8 cellular contexts compared by ENCODE assay signal in the genomic region with DNA sequence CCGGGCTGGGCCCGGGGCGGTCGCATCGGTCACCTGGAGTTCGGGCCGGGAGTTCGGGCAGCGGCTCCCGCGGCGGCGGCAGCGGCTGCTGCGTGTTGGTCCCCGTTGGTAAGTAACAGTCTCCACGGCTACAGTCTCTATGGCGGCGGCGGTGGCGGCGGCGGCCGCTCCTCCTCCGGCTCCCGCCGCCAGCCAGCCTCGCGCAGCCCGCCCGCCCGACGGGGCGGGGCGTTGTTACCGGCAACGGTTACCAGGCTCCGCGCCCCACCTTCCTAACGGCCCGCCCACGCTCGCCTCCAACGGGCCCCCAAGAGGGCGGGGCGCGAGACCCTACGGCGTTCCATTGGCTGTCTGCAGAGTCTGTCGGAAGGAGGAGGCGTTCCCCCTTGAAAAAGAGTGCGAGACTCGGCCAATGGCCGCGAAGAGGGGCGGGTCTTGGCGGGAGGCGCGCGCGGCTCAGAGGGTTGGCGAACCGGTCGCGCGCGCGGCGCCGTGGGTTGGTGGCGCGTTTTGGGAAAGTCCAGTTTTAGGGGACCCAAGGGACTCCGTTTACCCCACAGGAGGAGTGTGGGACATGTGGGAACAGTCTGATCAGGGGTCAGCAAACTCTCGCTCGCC. TPM values are rescaled to one million over a fixed set of nuclear protein-coding genes. Genes with fewer than 3 reads are reported as not detected.
DNase-seq lines count a peak whose midpoint lies in the region; ATAC-seq lines count a peak whose summit lies in the region.

A gene (minus strand): TSS at position 141 of the 618 bp plus-strand sequence. CDS start 63,004 bp downstream, outside the sequence.

- peak within 1 kb of the TSS; percentile 79 for H3K27ac Mint-ChIP-seq in activated T-helper 1 cell treated with anti-CD3 and anti-CD28 coated beads, Interleukin-12 subunit alpha, Interleukin-12 subunit beta, Interleukin-2, Interleukin-4 antibody, amounts not matched to agents 30 ng/mL and 10 ng/mL and 1 ng/mL, durations not matched to agents 14 hours and 24 hours and 36 hours
- H3K27ac Mint-ChIP-seq in naive thymus-derived CD4-positive, alpha-beta T cell: peak within 1 kb of the TSS; percentile 71 to 92 (median 88)
- peak within 1 kb of the TSS; percentile 96 for H3K27ac Mint-ChIP-seq in stimulated activated effector memory CD8-positive, alpha-beta T cell treated with anti-CD3 and anti-CD28 coated beads, Interleukin-12 subunit alpha, Interleukin-12 subunit beta, amount 100 ng/mL, for 72 hours

- peak within 1 kb of the TSS; percentile 86 for H3K4me3 Mint-ChIP-seq in activated T-helper 1 cell treated with anti-CD3 and anti-CD28 coated beads, Interleukin-12 subunit alpha, Interleukin-12 subunit beta, Interleukin-2, Interleukin-4 antibody, amounts not matched to agents 30 ng/mL and 10 ng/mL and 1 ng/mL, durations not matched to agents 14 hours and 24 hours and 36 hours
- H3K4me3 Mint-ChIP-seq in naive thymus-derived CD4-positive, alpha-beta T cell: peak within 1 kb of the TSS; percentile 84 to 98 (median 92)
- peak within 1 kb of the TSS; percentile 97 for H3K4me3 Mint-ChIP-seq in stimulated activated effector memory CD8-positive, alpha-beta T cell treated with anti-CD3 and anti-CD28 coated beads, Interleukin-12 subunit alpha, Interleukin-12 subunit beta, amount 100 ng/mL, for 72 hours

- intact Hi-C loops in activated T-helper 1 cell treated with anti-CD3 and anti-CD28 coated beads, Interleukin-12 subunit alpha, Interleukin-12 subunit beta, Interleukin-2, Interleukin-4 antibody, amounts not matched to agents 30 ng/mL and 10 ng/mL and 1 ng/mL, durations not matched to agents 14 hours and 24 hours and 36 hours (cut with micrococcal nuclease): loop anchor here (1.0 to 5.0 kb wide), 6 partner anchors 14 to 262 kb away; a partner anchor contains a TSS
- intact Hi-C loops in naive thymus-derived CD4-positive, alpha-beta T cell (cut with micrococcal nuclease): loop anchor here (1.0 to 10.0 kb wide), 14 partner anchors 15 to 1810 kb away; a partner anchor contains a TSS

- DNase-seq in EL (peak; percentile 99), GOT3 (lab: John Stamatoyannopoulos, UW) (peak; percentile 93), LHCN-M2 (ENCODE audit: low read depth) (peak; percentile 98), RKO (ENCODE audit: low spot score) (peak; percentile 99), fibroblast of gingiva (ENCODE audit: low read depth) (peak; percentile 99)
- DNase-seq in activated T-helper 1 cell treated with anti-CD3 and anti-CD28 coated beads, Interleukin-12 subunit alpha, Interleukin-12 subunit beta, Interleukin-2, Interleukin-4 antibody, amounts not matched to agents 30 ng/mL and 10 ng/mL and 1 ng/mL, durations not matched to agents 14 hours and 24 hours and 36 hours (ENCODE audit: low spot score): peak; percentile 99
- DNase-seq in naive thymus-derived CD4-positive, alpha-beta T cell: peak; percentile 97 to 100 (median 99)
- DNase-seq in stimulated activated effector memory CD8-positive, alpha-beta T cell treated with anti-CD3 and anti-CD28 coated beads, Interleukin-12 subunit alpha, Interleukin-12 subunit beta, amount 100 ng/mL, for 72 hours (ENCODE audit: low spot score in 2 of 2): peak; percentile 96 to 99

- CTCF ChIA-PET in naive thymus-derived CD4-positive, alpha-beta T cell (lab: Charles Lee): interaction anchor here (1.1 kb wide), 1 partner anchor 62 kb away, joined by 3 read pairs; no protein-coding TSS in a partner anchor

- peaks cover 0 to 4% of the 10 kb centered on the region in 2 donors for H3K27me3 ChIP-seq in naive thymus-derived CD4-positive, alpha-beta T cell (ENCODE audit: control insufficient read depth in 2 of 2, insufficient read depth in 2 of 2, low read length in 2 of 2)

- no peaks in the 10 kb centered on the region for H3K9me3 Mint-ChIP-seq in activated T-helper 1 cell treated with anti-CD3 and anti-CD28 coated beads, Interleukin-12 subunit alpha, Interleukin-12 subunit beta, Interleukin-2, Interleukin-4 antibody, amounts not matched to agents 30 ng/mL and 10 ng/mL and 1 ng/mL, durations not matched to agents 14 hours and 24 hours and 36 hours
- H3K9me3 Mint-ChIP-seq in naive thymus-derived CD4-positive, alpha-beta T cell: peaks cover 0 to 2% (median 0%) of the 10 kb centered on the region in 11 donors
- no peaks in the 10 kb centered on the region for H3K9me3 Mint-ChIP-seq in stimulated activated effector memory CD8-positive, alpha-beta T cell treated with anti-CD3 and anti-CD28 coated beads, Interleukin-12 subunit alpha, Interleukin-12 subunit beta, amount 100 ng/mL, for 72 hours

- ATAC-seq in naive thymus-derived CD4-positive, alpha-beta T cell: peak; percentile 99
- peak; percentile 96 for ATAC-seq in stimulated activated effector memory CD8-positive, alpha-beta T cell treated with anti-CD3 and anti-CD28 coated beads, Interleukin-12 subunit alpha, Interleukin-12 subunit beta, amount 100 ng/mL, for 72 hours

- POLR2A ChIA-PET in naive thymus-derived CD4-positive, alpha-beta T cell (lab: Charles Lee): interaction anchor here (0.7 to 2.4 kb wide), 2 partner anchors 10 to 222 kb away, joined by 3 to 12 read pairs; no protein-coding TSS in a partner anchor

- peak within 1 kb of the TSS; percentile 60 for H3K4me3 ChIP-seq in naive thymus-derived CD4-positive, alpha-beta T cell (ENCODE audit: low read length)

- H3K27ac ChIP-seq in naive thymus-derived CD4-positive, alpha-beta T cell (ENCODE audit: low read depth, low read length): peak within 1 kb of the TSS; percentile 64

- no peaks in the 10 kb centered on the region for H3K9me3 ChIP-seq in naive thymus-derived CD4-positive, alpha-beta T cell (ENCODE audit: control insufficient read depth in 2 of 3, low read length in 3 of 3)

- H3K4me1 ChIP-seq in naive thymus-derived CD4-positive, alpha-beta T cell (ENCODE audit: control insufficient read depth in 2 of 2, insufficient read depth in 2 of 2, low read length in 2 of 2): peaks cover 8 to 10% of the 10 kb centered on the region in 2 donors

- H3K4me1 Mint-ChIP-seq in activated T-helper 1 cell treated with anti-CD3 and anti-CD28 coated beads, Interleukin-12 subunit alpha, Interleukin-12 subunit beta, Interleukin-2, Interleukin-4 antibody, amounts not matched to agents 30 ng/mL and 10 ng/mL and 1 ng/mL, durations not matched to agents 14 hours and 24 hours and 36 hours (ENCODE audit: low read depth): peaks cover 27% of the 10 kb centered on the region
- peaks cover 21 to 27% (median 25%) of the 10 kb centered on the region in 7 donors for H3K4me1 Mint-ChIP-seq in naive thymus-derived CD4-positive, alpha-beta T cell
- peaks cover 20% of the 10 kb centered on the region for H3K4me1 Mint-ChIP-seq in stimulated activated effector memory CD8-positive, alpha-beta T cell treated with anti-CD3 and anti-CD28 coated beads, Interleukin-12 subunit alpha, Interleukin-12 subunit beta, amount 100 ng/mL, for 72 hours

- no peaks in the 10 kb centered on the region for H3K36me3 ChIP-seq in naive thymus-derived CD4-positive, alpha-beta T cell (ENCODE audit: control insufficient read depth in 2 of 3, insufficient read depth in 3 of 3, low read length in 3 of 3)

- H3K36me3 Mint-ChIP-seq in activated T-helper 1 cell treated with anti-CD3 and anti-CD28 coated beads, Interleukin-12 subunit alpha, Interleukin-12 subunit beta, Interleukin-2, Interleukin-4 antibody, amounts not matched to agents 30 ng/mL and 10 ng/mL and 1 ng/mL, durations not matched to agents 14 hours and 24 hours and 36 hours (ENCODE audit: low read depth): no peaks in the 10 kb centered on the region
- no peaks in the 10 kb centered on the region for H3K36me3 Mint-ChIP-seq in naive thymus-derived CD4-positive, alpha-beta T cell
- peaks cover 14% of the 10 kb centered on the region for H3K36me3 Mint-ChIP-seq in stimulated activated effector memory CD8-positive, alpha-beta T cell treated with anti-CD3 and anti-CD28 coated beads, Interleukin-12 subunit alpha, Interleukin-12 subunit beta, amount 100 ng/mL, for 72 hours

- H3K27me3 Mint-ChIP-seq in activated T-helper 1 cell treated with anti-CD3 and anti-CD28 coated beads, Interleukin-12 subunit alpha, Interleukin-12 subunit beta, Interleukin-2, Interleukin-4 antibody, amounts not matched to agents 30 ng/mL and 10 ng/mL and 1 ng/mL, durations not matched to agents 14 hours and 24 hours and 36 hours (ENCODE audit: insufficient read depth): peaks cover 17% of the 10 kb centered on the region
- H3K27me3 Mint-ChIP-seq in naive thymus-derived CD4-positive, alpha-beta T cell: peaks cover 0 to 19% (median 4%) of the 10 kb centered on the region in 5 donors

RNA-seq across cellular contexts. Expression of the gene that starts here (rescaled TPM):
- 4.1 and 5.7 TPM in 2 replicates for total RNA-seq in LHCN-M2 (2014; rRNA removed)
- 4.9 TPM for polyA plus RNA-seq in LHCN-M2 (2012)
- total RNA-seq in activated T-helper 1 cell treated with anti-CD3 and anti-CD28 coated beads, Interleukin-12 subunit alpha, Interleukin-12 subunit beta, Interleukin-2, Interleukin-4 antibody, amounts not matched to agents 30 ng/mL and 10 ng/mL and 1 ng/mL, durations not matched to agents 14 hours and 24 hours and 36 hours: 9.2 and 10.2 TPM in 2 replicates
- 10 to 100 TPM in 1 of 5 experiments, 1 to 10 TPM in 4; 4.0 to 18.4 (median 8.4) TPM for total RNA-seq in naive thymus-derived CD4-positive, alpha-beta T cell
- polyA plus RNA-seq in naive thymus-derived CD4-positive, alpha-beta T cell: 1 to 10 TPM; 3.8 to 8.0 TPM

Comparison
In these comparisons a context has a peak if more than half of its experiments do, and no peak if none do; other contexts are left out.
1. Peak in every context shown above with its lines: DNase-seq, ATAC-seq, H3K4me3 ChIP-seq and H3K27ac ChIP-seq.